30 cellular contexts compared by ENCODE assay signal in genomic region chr4:17699380-17699779, GRCh38.
"Had no signal": no experiment of that assay in that cellular context is flagged by ENCODE, and none has a peak within 500 bp of the region (broad histone marks: within the 10 kb centered on the region; RNA-seq: fewer than 3 reads in every experiment).

No MANE protein-coding gene starts in this region.

- H3K4me1 ChIP-seq: adrenal gland, ascending aorta, breast epithelium had no signal

- DNase-seq: activated effector memory CD4-positive, alpha-beta T cell treated with anti-CD3 and anti-CD28 coated beads, Interleukin-2, amount 50 U/mL, for 16 hours; activated effector memory CD4-positive, alpha-beta T cell treated with Interleukin-2 at 50 U/mL for 16 hours; activated gamma-delta T cell; activated gamma-delta T cell treated with Interleukin-2 at 50 U/mL for 16 hours; activated naive CD4-positive, alpha-beta T cell; activated naive CD4-positive, alpha-beta T cell treated with anti-CD3 and anti-CD28 coated beads for 36 hours; activated naive CD4-positive, alpha-beta T cell treated with anti-CD3 and anti-CD28 coated beads, Interleukin-2, amount 10 ng/mL, durations not matched to agents 7 days and 5 days; activated naive CD4-positive, alpha-beta T cell treated with anti-CD3 and anti-CD28 coated beads, Interleukin-2, amount 50 U/mL, for 16 hours; activated naive CD4-positive, alpha-beta T cell treated with Interleukin-2 at 50 U/mL for 16 hours; activated naive CD8-positive, alpha-beta T cell treated with anti-CD3 and anti-CD28 coated beads for 36 hours; activated naive CD8-positive, alpha-beta T cell treated with anti-CD3 and anti-CD28 coated beads, Interleukin-2, amount 10 ng/mL, durations not matched to agents 7 days and 5 days; activated naive CD8-positive, alpha-beta T cell treated with anti-CD3 and anti-CD28 coated beads, Interleukin-2, amount 50 U/mL, for 24 hours; activated T-cell treated with anti-CD3 and anti-CD28 coated beads, Interleukin-2, amount 50 U/mL, for 1 hour; activated T-cell treated with anti-CD3 and anti-CD28 coated beads, Interleukin-2, amount 50 U/mL, for 24 hours; activated T-cell treated with anti-CD3 and anti-CD28 coated beads, Interleukin-2, amount 50 U/mL, for 4 hours; activated T-cell treated with anti-CD3 and anti-CD28 coated beads, Interleukin-2, amount 50 U/mL, for 48 hours; activated T-cell treated with anti-CD3 and anti-CD28 coated beads, Interleukin-2, amount 50 U/mL, for 72 hours; adrenal gland; amniotic stem cell; amygdala; anterior cingulate cortex; aorta; body of pancreas; brain microvascular endothelial cell; caudate nucleus; central memory CD4-positive, alpha-beta T cell; cerebellar nuclear complex had no signal

- H3K27ac ChIP-seq: adrenal gland, ascending aorta, body of pancreas, brain microvascular endothelial cell, breast epithelium, cardiac muscle cell had no signal

- H3K9me3 ChIP-seq: adrenal gland, ascending aorta, body of pancreas had no signal

- H3K4me3 ChIP-seq: adrenal gland, ascending aorta, body of pancreas, breast epithelium, cardiac muscle cell had no signal

- H3K36me3 ChIP-seq: adrenal gland, ascending aorta, brain microvascular endothelial cell, breast epithelium, cardiac muscle cell had no signal
